Comparison of ENCODE assay signal across 22 cellular contexts in genomic region chr1:13823126-13823880, GRCh38.
DNase-seq lines count a peak whose midpoint lies in the region; ATAC-seq and TF ChIP-seq lines count a peak whose summit lies in the region.
"Had no signal": no experiment of that assay in that cellular context is flagged by ENCODE, and none has a peak within 500 bp of the region (broad histone marks: within the 10 kb centered on the region; RNA-seq: fewer than 3 reads in every experiment).

No MANE protein-coding gene starts in this region.

- H3K4me3 ChIP-seq in coronary artery (no peak overlapping the region), upper lobe of right lung (no peak overlapping the region)
- H3K4me3 ChIP-seq: GM23338, HAP-1 had no signal

- intact Hi-C loops in upper lobe of right lung (cut with DNase I) = no loop called here

- ATAC-seq in T-helper 17 cell (no peak), naive B cell (ENCODE audit: low read depth in 2 of 2) (no peak), upper lobe of right lung (no peak)
- ATAC-seq: GM23338 had no signal

- no peaks in the 10 kb centered on the region for H3K27me3 ChIP-seq in upper lobe of right lung

- no peak overlapping the region for H3K27ac ChIP-seq in coronary artery
- H3K27ac ChIP-seq in upper lobe of right lung = no peak overlapping the region
- H3K27ac ChIP-seq: HL-60, KMS-11 had no signal

- DNase-seq in T-helper 17 cell = no peak
- DNase-seq in coronary artery (ENCODE audit: low spot score) = peak; percentile 61
- no peak for DNase-seq in naive B cell
- peak; percentile 54 for DNase-seq in upper lobe of right lung
- no peak for DNase-seq in NCI-H2196 treated with DMSO at 0.1 percent for 48 hours (lab: John Stamatoyannopoulos, UW; ENCODE audit: unreplicated experiment)
- DNase-seq in activated CD4-positive, alpha-beta T cell treated with anti-CD3 and anti-CD28 coated beads, Interleukin-2, amount 50 U/mL, for 1 hour = no peak
- no peak for DNase-seq in activated T-cell treated with anti-CD3 and anti-CD28 coated beads, Interleukin-2, amount 50 U/mL, for 1 hour
- DNase-seq: ACHN, Calu3, DMS153, DND-41, HFFc6, MM.1S, NCI-H2029, NCI-H526 treated with DMSO at 0.1 percent for 48 hours, RPMI8226, SHP77 had no signal

- TF ChIP-seq CTCF in coronary artery (IDR thresholded peaks at IDR 0.05) (no peak), upper lobe of right lung (IDR thresholded peaks at IDR 0.05) (no peak)

- peaks cover 2% of the 10 kb centered on the region for H3K4me1 Mint-ChIP-seq in T-helper 17 cell
- H3K4me1 Mint-ChIP-seq in naive B cell = peaks cover 0 to 7% (median 0%) of the 10 kb centered on the region in 3 donors
- H3K4me1 Mint-ChIP-seq: GM23338 had no signal

- H3K27me3 Mint-ChIP-seq in T-helper 17 cell = peaks cover 2% of the 10 kb centered on the region
- peaks cover 0 to 2% (median 0%) of the 10 kb centered on the region in 3 donors for H3K27me3 Mint-ChIP-seq in naive B cell
- H3K27me3 Mint-ChIP-seq: IgD-negative memory B cell had no signal

- peak overlapping the region; percentile 72 for H3K27ac Mint-ChIP-seq in T-helper 17 cell
- H3K27ac Mint-ChIP-seq in naive B cell = peak overlapping the region in 4 of 6 donors; percentile 39 to 65 (median 60)
- H3K27ac Mint-ChIP-seq: GM23338, HFFc6, IgD-negative memory B cell had no signal

- no peaks in the 10 kb centered on the region for H3K9me3 ChIP-seq in T-helper 17 cell (ENCODE audit: control insufficient read depth, low read length, poor library complexity, severe bottlenecking)
- H3K9me3 ChIP-seq in upper lobe of right lung = no peaks in the 10 kb centered on the region
- H3K9me3 ChIP-seq: HAP-1 had no signal

- peaks cover 7% of the 10 kb centered on the region for H3K36me3 ChIP-seq in upper lobe of right lung
- H3K36me3 ChIP-seq: HAP-1 had no signal

- no peaks in the 10 kb centered on the region for H3K4me1 ChIP-seq in upper lobe of right lung
- H3K4me1 ChIP-seq: HAP-1 had no signal

- H3K36me3 Mint-ChIP-seq in T-helper 17 cell (ENCODE audit: low read depth) (peaks cover 3% of the 10 kb centered on the region), naive B cell (peaks cover 5 to 9% of the 10 kb centered on the region in 2 donors)

- H3K4me3 Mint-ChIP-seq in T-helper 17 cell (no peak overlapping the region), naive B cell (no peak overlapping the region)
- H3K4me3 Mint-ChIP-seq: GM23338, HFFc6, IgD-negative memory B cell had no signal

- no peaks in the 10 kb centered on the region for H3K9me3 Mint-ChIP-seq in naive B cell
- H3K9me3 Mint-ChIP-seq: GM23338, HFFc6, IgD-negative memory B cell had no signal

Comparison
In these comparisons a context has a peak if more than half of its experiments do, and no peak if none do; other contexts are left out.
1. DNase-seq: peak in coronary artery (single experiment) and upper lobe of right lung (single experiment); none in T-helper 17 cell (0 of 3), naive B cell (single experiment), NCI-H2196 treated with DMSO at 0.1 percent for 48 hours (single experiment), activated CD4-positive, alpha-beta T cell treated with anti-CD3 and anti-CD28 coated beads, Interleukin-2, amount 50 U/mL, for 1 hour (single experiment) and activated T-cell treated with anti-CD3 and anti-CD28 coated beads, Interleukin-2, amount 50 U/mL, for 1 hour (single experiment).